In genomic region chr1:67970088-67970487, GRCh38 we compare ENCODE assay signal across 15 cellular contexts.
A peak's percentile ranks its signal among the peaks of the same experiment; 100 is the strongest.
DNase-seq lines count a peak whose midpoint lies in the region; ATAC-seq, FAIRE-seq and TF ChIP-seq lines count a peak whose summit lies in the region.
"Had no signal": no experiment of that assay in that cellular context is flagged by ENCODE, and none has a peak within 500 bp of the region (broad histone marks: within the 10 kb centered on the region; RNA-seq: fewer than 3 reads in every experiment).

No MANE protein-coding gene starts in this region.

- no peak overlapping the region for H4K8ac ChIP-seq in mesendoderm (ENCODE audit: low read depth, low read length)

- H2AK5ac ChIP-seq in mesendoderm (ENCODE audit: low read length) = no peak overlapping the region

- no peaks in the 10 kb centered on the region for H3K9me2 ChIP-seq in PC-3 (replicated peaks; ENCODE audit: low read length)

- H3K9ac ChIP-seq in PC-3 (ENCODE audit: low read length) (peak overlapping the region; percentile 59), mesendoderm (ENCODE audit: low read length) (no peak overlapping the region)

- no TSS peak for BruUV-seq in PC-3 (replicated peaks; lab: Mats Ljungman, UMichigan)

- H3K4me2 ChIP-seq in PC-3 (ENCODE audit: low read length) (peak overlapping the region; percentile 72), mesendoderm (ENCODE audit: low read length) (no peak overlapping the region)

- H2BK15ac ChIP-seq in mesendoderm (replicated peaks; ENCODE audit: low read depth) = no peak overlapping the region

- no peak overlapping the region for H2BK5ac ChIP-seq in mesendoderm (ENCODE audit: low read length)

- H3K4me1 ChIP-seq in PC-3 (ENCODE audit: insufficient read depth, low read length) (peaks cover 20% of the 10 kb centered on the region), mesendoderm (ENCODE audit: control insufficient read depth, low read depth, low read length) (no peaks in the 10 kb centered on the region), pancreas (no peaks in the 10 kb centered on the region)

- intact Hi-C loops in PC-3 (cut with micrococcal nuclease) = loop anchor here (1.0 kb wide), 1 partner anchor 9 kb away; no protein-coding TSS in a partner anchor
- intact Hi-C loops in pancreas (cut with DNase I) = no loop called here

- H3K27me3 ChIP-seq in PC-3 (ENCODE audit: low read length) (no peaks in the 10 kb centered on the region), mesendoderm (ENCODE audit: insufficient read depth, low read length, poor library complexity) (no peaks in the 10 kb centered on the region), pancreas (no peaks in the 10 kb centered on the region)
- H3K27me3 ChIP-seq: MG63 had no signal

- no peak for TF ChIP-seq CTCF in PC-3 (conservative IDR thresholded peaks at IDR 0.05; ENCODE audit: low read depth, low read length)
- TF ChIP-seq CTCF in choroid plexus epithelial cell (conservative IDR thresholded peaks at IDR 0.05; ENCODE audit: low read depth, low read length) = no peak
- no peak for TF ChIP-seq CTCF in pancreas (IDR thresholded peaks at IDR 0.05)

- no peak overlapping the region for H3K56ac ChIP-seq in mesendoderm (ENCODE audit: low read length)

- H3K9me3 ChIP-seq in PC-3 (ENCODE audit: low read length) = 0 out of 2 replicates have a peak, but pooled peaks cover 6% of the 10 kb centered on the region
- H3K9me3 ChIP-seq in pancreas = no peaks in the 10 kb centered on the region

- H3K36me3 ChIP-seq in PC-3 (ENCODE audit: low read depth, low read length) = no peaks in the 10 kb centered on the region
- no peaks in the 10 kb centered on the region for H3K36me3 ChIP-seq in mesendoderm (ENCODE audit: control insufficient read depth, insufficient read depth, low read length)
- H3K36me3 ChIP-seq in pancreas = no peaks in the 10 kb centered on the region
- H3K36me3 ChIP-seq: MG63 had no signal

- no peak for FAIRE-seq in pancreas (lab: Jason Lieb, UNC)

- H3K4me3 ChIP-seq in PC-3 (ENCODE audit: low read length) = peak overlapping the region; percentile 37
- H3K4me3 ChIP-seq in choroid plexus epithelial cell (ENCODE audit: low read depth, low read length) = no peak overlapping the region
- H3K4me3 ChIP-seq in mesendoderm (ENCODE audit: low read length) = no peak overlapping the region
- no peak overlapping the region for H3K4me3 ChIP-seq in pancreas
- H3K4me3 ChIP-seq: MG63 had no signal

- no peak overlapping the region for H3K4ac ChIP-seq in mesendoderm (ENCODE audit: low read depth, low read length)

- H3K18ac ChIP-seq in mesendoderm (ENCODE audit: low read length) = no peak overlapping the region

- H3K27ac ChIP-seq in PC-3 (ENCODE audit: low read length) (peak overlapping the region; percentile 96), mesendoderm (ENCODE audit: low read depth, low read length) (no peak overlapping the region), pancreas (no peak overlapping the region)

- H3K79me1 ChIP-seq in mesendoderm (ENCODE audit: low read length) = no peaks in the 10 kb centered on the region

- H3K23ac ChIP-seq in mesendoderm (ENCODE audit: low read length) = no peak overlapping the region

- peak; percentile 27 for DNase-seq in Caki2 (ENCODE audit: low read depth)
- peak; percentile 94 for DNase-seq in PC-3
- peak; percentile 69 for DNase-seq in choroid plexus epithelial cell (ENCODE audit: low read depth)
- DNase-seq in lung microvascular endothelial cell (ENCODE audit: low read depth in 2 of 2) = peak; percentile 26 to 88
- DNase-seq in mesendoderm = no peak
- DNase-seq in ureter (ENCODE audit: low spot score) = no peak
- DNase-seq in pancreas = no peak
- DNase-seq: activated naive CD8-positive, alpha-beta T cell treated with anti-CD3 and anti-CD28 coated beads, Interleukin-2, amount 50 U/mL, for 24 hours; GF-D8; MG63; midbrain; NCI-H2171 treated with DMSO at 0.1 percent for 48 hours; RPMI8226; stimulated activated naive CD8-positive, alpha-beta T cell treated with anti-CD3 and anti-CD28 coated beads, Interleukin-15, Interleukin-2, amounts not matched to agents 100 U/mL and 50 U/mL, for 24 hours had no signal

- POLR2A ChIA-PET in PC-3 (lab: Charles Lee; ENCODE audit: unreplicated experiment) = no interaction called here

- no peaks in the 10 kb centered on the region for H4K20me1 ChIP-seq in PC-3 (ENCODE audit: low read length)

- H2AFZ ChIP-seq in PC-3 (ENCODE audit: low read length) = peak overlapping the region; percentile 39

- peak; percentile 99 for ATAC-seq in PC-3
- ATAC-seq in GM18909 (IDR thresholded peaks at IDR 0.05; ENCODE audit: poor library complexity, unreplicated experiment) = no peak
- no peak for ATAC-seq in pancreas
- ATAC-seq: activated naive CD8-positive, alpha-beta T cell treated with anti-CD3 and anti-CD28 coated beads, Interleukin-2, amount 50 U/mL, for 24 hours; stimulated activated naive CD8-positive, alpha-beta T cell treated with anti-CD3 and anti-CD28 coated beads, Interleukin-15, Interleukin-2, amounts not matched to agents 100 U/mL and 50 U/mL, for 24 hours had no signal

- CTCF ChIA-PET in PC-3 (lab: Charles Lee) = no interaction called here

- in situ Hi-C loops in Caki2 (cut with HindIII; ENCODE audit: low pct_unique_long_range_greater_than_20kb, low sequenced_read_pairs) = no loop called here

- no peak overlapping the region for H2BK120ac ChIP-seq in mesendoderm (ENCODE audit: low read depth, low read length)

- H3K79me2 ChIP-seq in PC-3 (ENCODE audit: low read length) = no peaks in the 10 kb centered on the region
- no peaks in the 10 kb centered on the region for H3K79me2 ChIP-seq in mesendoderm (ENCODE audit: control insufficient read depth, insufficient read depth, low read length)

- H3F3A ChIP-seq in PC-3 (ENCODE audit: low read length, unreplicated experiment) = peaks cover 10% of the 10 kb centered on the region

- H4K5ac ChIP-seq in mesendoderm (ENCODE audit: low read length) = no peak overlapping the region

- WGBS in mesendoderm (ENCODE audit: extremely low coverage, insufficient coverage, low lambda C conversion rate) = no CpG with 5 or more reads among the region's 2 CpGs
- 51 to 52% methylated on average over 2 of the region's 2 CpGs for WGBS in pancreas, 2 donors

Comparison
In these comparisons a context has a peak if more than half of its experiments do, and no peak if none do; other contexts are left out.
1. DNase-seq: peak in Caki2 (single experiment), PC-3 (single experiment), choroid plexus epithelial cell (single experiment) and lung microvascular endothelial cell (2 of 2); none in mesendoderm (single experiment), ureter (single experiment) and pancreas (0 of 6).